Comparison of ENCODE assay signal across 8 cellular contexts in genomic region chr3:49539659-49540560, GRCh38. TPM values are rescaled to one million over a fixed set of nuclear protein-coding genes. Genes with fewer than 3 reads are reported as not detected.
DNase-seq lines count a peak whose midpoint lies in the region; ATAC-seq and TF ChIP-seq lines count a peak whose summit lies in the region.

No MANE protein-coding gene starts in this region.

- TF ChIP-seq CTCF in AG10803 (conservative IDR thresholded peaks at IDR 0.05; ENCODE audit: low read length): peak; percentile 76
- TF ChIP-seq CTCF in activated B cell treated with CpG ODN at 0.5 μM for 24 hours (IDR thresholded peaks at IDR 0.05): no peak

- H3K4me3 ChIP-seq in AG10803 (ENCODE audit: low read length): peak overlapping the region; percentile 62

- H3K27me3 Mint-ChIP-seq in activated B cell treated with CpG ODN at 0.5 μM for 24 hours: peaks cover 11% of the 10 kb centered on the region

- peak overlapping the region; percentile 79 for H3K4me3 Mint-ChIP-seq in activated B cell treated with CpG ODN at 0.5 μM for 24 hours

- no peaks in the 10 kb centered on the region for H3K9me3 Mint-ChIP-seq in activated B cell treated with CpG ODN at 0.5 μM for 24 hours

- peak overlapping the region; percentile 73 for H3K27ac ChIP-seq in caudate nucleus (ENCODE audit: low read depth, low read length)

- no peaks in the 10 kb centered on the region for H3K36me3 Mint-ChIP-seq in activated B cell treated with CpG ODN at 0.5 μM for 24 hours (ENCODE audit: low read depth)

- POLR2A ChIA-PET in activated B cell treated with CpG ODN at 0.5 μM for 24 hours (lab: Charles Lee): interaction anchor here (0.5 to 1.6 kb wide), 14 partner anchors 14 to 687 kb away, joined by 3 to 17 read pairs (median 4); partner anchors contain the start of genes AMIGO3, BSN, GMPPB and NDUFAF3

- peak; percentile 92 for ATAC-seq in GM19023 (IDR thresholded peaks at IDR 0.05; ENCODE audit: unreplicated experiment)
- ATAC-seq in HG03196 (IDR thresholded peaks at IDR 0.05; ENCODE audit: unreplicated experiment): peak; percentile 88
- ATAC-seq in activated B cell treated with CpG ODN at 0.5 μM for 24 hours (ENCODE audit: low read depth): peak; percentile 92

- H3K4me1 Mint-ChIP-seq in activated B cell treated with CpG ODN at 0.5 μM for 24 hours: peaks cover 9% of the 10 kb centered on the region

- peak overlapping the region; percentile 46 for H3K27ac Mint-ChIP-seq in activated B cell treated with CpG ODN at 0.5 μM for 24 hours

- CTCF ChIA-PET in activated B cell treated with CpG ODN at 0.5 μM for 24 hours (lab: Charles Lee): interaction anchor here (0.6 to 3.4 kb wide), 26 partner anchors 8 to 686 kb away, joined by 3 to 86 read pairs (median 4); partner anchors contain the start of genes BSN and INKA1

- intact Hi-C loops in activated B cell treated with CpG ODN at 0.5 μM for 24 hours (cut with micrococcal nuclease): loop anchor here (1.0 kb wide), 6 partner anchors 14 to 389 kb away; partner anchors contain the start of genes BSN, IP6K1 and MON1A

- DNase-seq in AG10803 (ENCODE audit: low read depth): peak; percentile 92
- peak; percentile 89 for DNase-seq in NCI-H226
- peak; percentile 93 for DNase-seq in activated B cell treated with CpG ODN at 0.5 μM for 24 hours
- DNase-seq in caudate nucleus (lab: John Stamatoyannopoulos, UW): peak in 60 of 61 donors; percentile 22 to 94 (median 86)
- peak; percentile 93 for DNase-seq in iris pigment epithelial cell (ENCODE audit: low read depth)
- DNase-seq in stimulated activated CD4-positive, alpha-beta T cell treated with anti-CD3 and anti-CD28 coated beads, Interleukin-12 subunit alpha, Interleukin-12 subunit beta, amount 100 ng/mL, for 24 hours (ENCODE audit: low read depth in 2 of 2): peak; percentile 87 to 94

RNA-seq across cellular contexts. Expression of gene BSN, which starts 14.4 kb away (rescaled TPM):
- 0.15 and 0.69 TPM in 2 replicates for total RNA-seq in activated B cell treated with CpG ODN at 0.5 μM for 24 hours

Comparison
In these comparisons a context has a peak if more than half of its experiments do, and no peak if none do; other contexts are left out.
1. Peak in every context shown above with its lines: DNase-seq, ATAC-seq, H3K4me3 ChIP-seq and H3K27ac ChIP-seq.